8 cellular contexts compared by ENCODE assay signal in the genomic region with DNA sequence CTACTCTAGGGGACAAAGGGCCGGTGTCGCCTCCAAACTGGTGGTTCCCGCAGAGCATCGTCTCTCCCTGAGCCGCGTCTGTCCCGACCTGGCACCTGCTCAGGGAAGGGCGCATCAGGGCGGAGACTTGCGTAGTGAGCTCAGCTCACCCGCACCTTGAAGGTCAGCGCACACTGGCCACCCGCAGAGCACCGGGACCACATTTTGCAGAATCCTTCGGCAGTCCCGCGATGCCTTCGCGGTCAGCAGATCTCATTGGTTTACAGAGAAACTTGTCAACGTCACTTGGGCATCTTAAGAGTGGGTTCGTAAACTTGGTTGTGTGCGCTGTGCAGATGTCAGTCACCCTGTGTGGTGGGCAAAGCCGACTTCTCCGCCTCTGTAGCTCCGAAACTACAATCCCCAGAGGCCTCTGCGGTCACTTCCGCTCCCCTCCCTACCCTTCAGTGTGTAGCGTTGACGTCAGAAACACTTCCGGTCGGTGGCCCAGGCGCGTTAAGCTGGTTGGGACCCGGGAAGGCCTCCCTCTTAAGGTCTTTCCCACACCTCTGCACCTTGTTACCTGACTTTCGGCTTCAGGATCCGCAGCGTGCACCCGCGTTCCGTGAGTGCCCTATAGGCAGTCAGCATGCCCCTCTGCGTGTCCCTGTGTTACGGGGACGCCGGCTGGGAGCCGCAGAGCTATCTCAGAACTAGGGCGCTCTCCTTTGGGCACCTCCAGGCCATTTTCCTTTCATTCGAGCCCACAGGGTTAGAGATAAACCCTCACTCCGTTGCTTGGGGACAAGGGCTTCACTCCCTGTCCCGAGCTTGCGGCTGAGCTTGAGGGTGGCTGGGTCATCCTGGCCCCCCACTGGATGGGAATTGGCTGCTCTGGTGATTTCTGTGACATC. TPM values are rescaled to one million over a fixed set of nuclear protein-coding genes. Genes with fewer than 3 reads are reported as not detected.
A peak's percentile ranks its signal among the peaks of the same experiment; 100 is the strongest.
DNase-seq lines count a peak whose midpoint lies in the region; ATAC-seq, FAIRE-seq and TF ChIP-seq lines count a peak whose summit lies in the region.

No MANE protein-coding gene starts in this region.

- H3K36me3 ChIP-seq in testis (ENCODE audit: low read depth, missing control alignments): no peaks in the 10 kb centered on the region

- peak; percentile 67 for FAIRE-seq in HTR-8/SVneo (lab: Jason Lieb, UNC)

- H3K4me1 ChIP-seq in testis: peaks cover 14% of the 10 kb centered on the region

- peaks cover 29% of the 10 kb centered on the region for H3K36me3 Mint-ChIP-seq in osteocyte (ENCODE audit: unreplicated experiment)

- peak overlapping the region; percentile 74 to 86 for H3K4me3 ChIP-seq in testis

- TF ChIP-seq CTCF in 22Rv1 (IDR thresholded peaks at IDR 0.05) (no peak), osteocyte (IDR thresholded peaks at IDR 0.05) (no peak), testis (IDR thresholded peaks at IDR 0.05) (no peak)

- peak overlapping the region; percentile 91 for H3K4me3 Mint-ChIP-seq in osteocyte (ENCODE audit: unreplicated experiment)

- H3K9me3 ChIP-seq in testis: no peaks in the 10 kb centered on the region

- DNase-seq in HTR-8/SVneo (ENCODE audit: insufficient read length, low spot score) (peak; percentile 86), SK-N-DZ (ENCODE audit: low spot score) (peak; percentile 83), Right ventricle myocardium inferior (ENCODE audit: missing footprints) (peak; percentile 95), osteocyte (ENCODE audit: extremely low spot score, unreplicated experiment) (peak; percentile 92), testis (peak; percentile 98)
- peak; percentile 58 for DNase-seq in activated naive CD8-positive, alpha-beta T cell treated with anti-CD3 and anti-CD28 coated beads, Interleukin-2, amount 50 U/mL, for 16 hours (ENCODE audit: low read depth, low spot score)

- WGBS in testis, 2 donors: 6 to 7% methylated on average over 41 to 44 of the region's 50 CpGs

- no peaks in the 10 kb centered on the region for H3K9me3 Mint-ChIP-seq in osteocyte (ENCODE audit: unreplicated experiment)

- no peak for TF ChIP-seq POLR2A in testis (IDR thresholded peaks at IDR 0.05)

- H3K27me3 Mint-ChIP-seq in osteocyte (ENCODE audit: unreplicated experiment): no peaks in the 10 kb centered on the region

- ATAC-seq in GM18873 (IDR thresholded peaks at IDR 0.05; ENCODE audit: low FRiP score, unreplicated experiment): peak; percentile 87
- peak; percentile 98 for ATAC-seq in Right ventricle myocardium inferior

- H3K27me3 ChIP-seq in testis: no peaks in the 10 kb centered on the region

- intact Hi-C loops in Right ventricle myocardium inferior (cut with DNase I): loop anchor here (2.0 to 10.0 kb wide), 2 partner anchors 36 to 110 kb away; partner anchors contain the start of gene ZNF527
- intact Hi-C loops in testis (cut with DNase I; ENCODE audit: low total_unique reads): no loop called here

- H3K27ac ChIP-seq in 22Rv1 (peak overlapping the region; percentile 61), testis (peak overlapping the region; percentile 74 to 86)

- peaks cover 34% of the 10 kb centered on the region for H3K4me1 Mint-ChIP-seq in osteocyte (ENCODE audit: unreplicated experiment)

- H3K27ac Mint-ChIP-seq in osteocyte (ENCODE audit: unreplicated experiment): peak overlapping the region; percentile 88

RNA-seq across cellular contexts. Expression of gene ZNF527, which starts 36.5 kb away (rescaled TPM):
- polyA plus RNA-seq in SK-N-DZ (2014; cell fraction: cytosol; rRNA removed): 5.9 and 8.9 TPM in 2 replicates
- 6.0 and 11.5 TPM in 2 replicates for polyA plus RNA-seq in SK-N-DZ (2014; cell fraction: nucleus; rRNA removed)
- total RNA-seq in Right ventricle myocardium inferior: 5.6 TPM
- 5.8 and 7.3 TPM in 2 replicates for total RNA-seq in osteocyte
- 10 to 100 TPM; 19.4 to 22.5 TPM for total RNA-seq in testis
- 6.8 TPM for polyA plus RNA-seq in testis (ENCODE audit: insufficient read depth, low read depth, low replicate concordance)

Comparison
In these comparisons a context has a peak if more than half of its experiments do, and no peak if none do; other contexts are left out.
1. Peak in every context shown above with its lines: DNase-seq, ATAC-seq, H3K4me3 ChIP-seq and H3K27ac ChIP-seq.